In genomic region chr3:8963137-8963853, GRCh38 we compare ENCODE assay signal across 1 cellular context.
TF ChIP-seq lines count a peak whose summit lies in the region.

A gene with protein sequence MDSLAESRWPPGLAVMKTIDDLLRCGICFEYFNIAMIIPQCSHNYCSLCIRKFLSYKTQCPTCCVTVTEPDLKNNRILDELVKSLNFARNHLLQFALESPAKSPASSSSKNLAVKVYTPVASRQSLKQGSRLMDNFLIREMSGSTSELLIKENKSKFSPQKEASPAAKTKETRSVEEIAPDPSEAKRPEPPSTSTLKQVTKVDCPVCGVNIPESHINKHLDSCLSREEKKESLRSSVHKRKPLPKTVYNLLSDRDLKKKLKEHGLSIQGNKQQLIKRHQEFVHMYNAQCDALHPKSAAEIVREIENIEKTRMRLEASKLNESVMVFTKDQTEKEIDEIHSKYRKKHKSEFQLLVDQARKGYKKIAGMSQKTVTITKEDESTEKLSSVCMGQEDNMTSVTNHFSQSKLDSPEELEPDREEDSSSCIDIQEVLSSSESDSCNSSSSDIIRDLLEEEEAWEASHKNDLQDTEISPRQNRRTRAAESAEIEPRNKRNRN (minus strand): TSS chr3:8963472. CDS start chr3:8963385, 87 bp downstream.

TF ChIP-seq in HepG2, 621 proteins besides CTCF, POLR2A, EP300 and RAD21 (continued from another document and continues in another):
- TF ChIP-seq ZBTB49 (CRISPR knock-in tag; IDR thresholded peaks at IDR 0.05; ENCODE audit: borderline replicate concordance) = no peak
- TF ChIP-seq ZNF431 (CRISPR knock-in tag; IDR thresholded peaks at IDR 0.05; ENCODE audit: borderline replicate concordance, low read depth) = no peak
- no peak for TF ChIP-seq FOXJ3 (CRISPR knock-in tag; IDR thresholded peaks at IDR 0.05; ENCODE audit: borderline replicate concordance)
- no peak; the same call in 1 of the 2 replicates for TF ChIP-seq ZSCAN31 (CRISPR knock-in tag; IDR thresholded peaks at IDR 0.05; ENCODE audit: low read depth)
- no peak for TF ChIP-seq ZNF75D (CRISPR knock-in tag; IDR thresholded peaks at IDR 0.05; ENCODE audit: borderline replicate concordance)
- no peak for TF ChIP-seq LRRFIP1 (CRISPR knock-in tag; conservative IDR thresholded peaks at IDR 0.05)
- no peak for TF ChIP-seq MBNL3 (CRISPR knock-in tag; conservative IDR thresholded peaks at IDR 0.05)
- TF ChIP-seq MTA1 (CRISPR knock-in tag; IDR thresholded peaks at IDR 0.05; ENCODE audit: borderline replicate concordance) = peak; percentile 57; the same call in 1 of the 2 replicates
- TF ChIP-seq GATA4 (IDR thresholded peaks at IDR 0.05; ENCODE audit: borderline replicate concordance, low read depth) = no peak
- no peak for TF ChIP-seq CHD2 (IDR thresholded peaks at IDR 0.05; ENCODE audit: low read depth, low read length)
- no peak for TF ChIP-seq HOXD1 (CRISPR knock-in tag; IDR thresholded peaks at IDR 0.05)
- TF ChIP-seq ZNF235 (CRISPR knock-in tag; IDR thresholded peaks at IDR 0.05; ENCODE audit: borderline replicate concordance) = no peak
- TF ChIP-seq SKI (IDR thresholded peaks at IDR 0.05; ENCODE audit: partially characterized antibody) = no peak
- no peak for TF ChIP-seq SMYD3 (CRISPR knock-in tag; IDR thresholded peaks at IDR 0.05)
- no peak for TF ChIP-seq ZBTB42 (CRISPR knock-in tag; IDR thresholded peaks at IDR 0.05)
- peak; percentile 99 for TF ChIP-seq SIN3A (IDR thresholded peaks at IDR 0.05; ENCODE audit: borderline replicate concordance, low read depth, low read length)
- TF ChIP-seq ELF1 (CRISPR knock-in tag; IDR thresholded peaks at IDR 0.05) = peak; percentile 90
- TF ChIP-seq TCF7 (IDR thresholded peaks at IDR 0.05; ENCODE audit: low read depth) = no peak
- TF ChIP-seq ZNF550 (CRISPR knock-in tag; IDR thresholded peaks at IDR 0.05; ENCODE audit: borderline replicate concordance) = no peak
- TF ChIP-seq, protein P1, sequence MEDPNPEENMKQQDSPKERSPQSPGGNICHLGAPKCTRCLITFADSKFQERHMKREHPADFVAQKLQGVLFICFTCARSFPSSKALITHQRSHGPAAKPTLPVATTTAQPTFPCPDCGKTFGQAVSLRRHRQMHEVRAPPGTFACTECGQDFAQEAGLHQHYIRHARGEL (CRISPR knock-in tag; IDR thresholded peaks at IDR 0.05) = no peak
- TF ChIP-seq, protein P2, sequence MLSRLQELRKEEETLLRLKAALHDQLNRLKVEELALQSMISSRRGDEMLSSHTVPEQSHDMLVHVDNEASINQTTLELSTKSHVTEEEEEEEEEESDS (CRISPR knock-in tag; IDR thresholded peaks at IDR 0.05; ENCODE audit: borderline replicate concordance) = 0 out of 2 replicates have a peak, but pooled peaks have one; percentile 44
- no peak for TF ChIP-seq ZNF512B (CRISPR knock-in tag; IDR thresholded peaks at IDR 0.05; ENCODE audit: borderline replicate concordance)
- no peak for TF ChIP-seq PCBP2 (optimal IDR thresholded peaks at IDR 0.05; ENCODE audit: low read depth, low read length, poor library complexity, severe bottlenecking)
- no peak for TF ChIP-seq PRMT3 (CRISPR knock-in tag; IDR thresholded peaks at IDR 0.05; ENCODE audit: borderline replicate concordance, low read depth)
- TF ChIP-seq ZNF670 (CRISPR knock-in tag; IDR thresholded peaks at IDR 0.05; ENCODE audit: borderline replicate concordance) = no peak
- TF ChIP-seq NFYB (CRISPR knock-in tag; IDR thresholded peaks at IDR 0.05) = peak; percentile 40
- TF ChIP-seq SOX6 (IDR thresholded peaks at IDR 0.05) = no peak
- peak; percentile 48 for TF ChIP-seq SOX6 (CRISPR knock-in tag; IDR thresholded peaks at IDR 0.05)
- TF ChIP-seq ZNF678 (CRISPR knock-in tag; IDR thresholded peaks at IDR 0.05) = no peak
- TF ChIP-seq, protein P3, sequence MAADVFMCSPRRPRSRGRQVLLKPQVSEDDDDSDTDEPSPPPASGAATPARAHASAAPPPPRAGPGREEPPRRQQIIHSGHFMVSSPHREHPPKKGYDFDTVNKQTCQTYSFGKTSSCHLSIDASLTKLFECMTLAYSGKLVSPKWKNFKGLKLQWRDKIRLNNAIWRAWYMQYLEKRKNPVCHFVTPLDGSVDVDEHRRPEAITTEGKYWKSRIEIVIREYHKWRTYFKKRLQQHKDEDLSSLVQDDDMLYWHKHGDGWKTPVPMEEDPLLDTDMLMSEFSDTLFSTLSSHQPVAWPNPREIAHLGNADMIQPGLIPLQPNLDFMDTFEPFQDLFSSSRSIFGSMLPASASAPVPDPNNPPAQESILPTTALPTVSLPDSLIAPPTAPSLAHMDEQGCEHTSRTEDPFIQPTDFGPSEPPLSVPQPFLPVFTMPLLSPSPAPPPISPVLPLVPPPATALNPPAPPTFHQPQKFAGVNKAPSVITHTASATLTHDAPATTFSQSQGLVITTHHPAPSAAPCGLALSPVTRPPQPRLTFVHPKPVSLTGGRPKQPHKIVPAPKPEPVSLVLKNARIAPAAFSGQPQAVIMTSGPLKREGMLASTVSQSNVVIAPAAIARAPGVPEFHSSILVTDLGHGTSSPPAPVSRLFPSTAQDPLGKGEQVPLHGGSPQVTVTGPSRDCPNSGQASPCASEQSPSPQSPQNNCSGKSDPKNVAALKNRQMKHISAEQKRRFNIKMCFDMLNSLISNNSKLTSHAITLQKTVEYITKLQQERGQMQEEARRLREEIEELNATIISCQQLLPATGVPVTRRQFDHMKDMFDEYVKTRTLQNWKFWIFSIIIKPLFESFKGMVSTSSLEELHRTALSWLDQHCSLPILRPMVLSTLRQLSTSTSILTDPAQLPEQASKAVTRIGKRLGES (CRISPR knock-in tag; IDR thresholded peaks at IDR 0.05; ENCODE audit: borderline replicate concordance) = no peak
- TF ChIP-seq ZNF549 (CRISPR knock-in tag; IDR thresholded peaks at IDR 0.05) = no peak
- no peak for TF ChIP-seq ZNF720 (CRISPR knock-in tag; IDR thresholded peaks at IDR 0.05)
- peak; percentile 89 for TF ChIP-seq KDM2A (CRISPR knock-in tag; IDR thresholded peaks at IDR 0.05; ENCODE audit: borderline replicate concordance, low read depth)
- no peak for TF ChIP-seq TBL1XR1 (IDR thresholded peaks at IDR 0.05; ENCODE audit: borderline replicate concordance, low read length, partially characterized antibody)
- TF ChIP-seq JUN (CRISPR knock-in tag; IDR thresholded peaks at IDR 0.05) = no peak
- no peak for TF ChIP-seq SIX4 (CRISPR knock-in tag; IDR thresholded peaks at IDR 0.05)
- TF ChIP-seq HDAC2 (CRISPR knock-in tag; IDR thresholded peaks at IDR 0.05) = peak; percentile 72
- TF ChIP-seq, protein P4, sequence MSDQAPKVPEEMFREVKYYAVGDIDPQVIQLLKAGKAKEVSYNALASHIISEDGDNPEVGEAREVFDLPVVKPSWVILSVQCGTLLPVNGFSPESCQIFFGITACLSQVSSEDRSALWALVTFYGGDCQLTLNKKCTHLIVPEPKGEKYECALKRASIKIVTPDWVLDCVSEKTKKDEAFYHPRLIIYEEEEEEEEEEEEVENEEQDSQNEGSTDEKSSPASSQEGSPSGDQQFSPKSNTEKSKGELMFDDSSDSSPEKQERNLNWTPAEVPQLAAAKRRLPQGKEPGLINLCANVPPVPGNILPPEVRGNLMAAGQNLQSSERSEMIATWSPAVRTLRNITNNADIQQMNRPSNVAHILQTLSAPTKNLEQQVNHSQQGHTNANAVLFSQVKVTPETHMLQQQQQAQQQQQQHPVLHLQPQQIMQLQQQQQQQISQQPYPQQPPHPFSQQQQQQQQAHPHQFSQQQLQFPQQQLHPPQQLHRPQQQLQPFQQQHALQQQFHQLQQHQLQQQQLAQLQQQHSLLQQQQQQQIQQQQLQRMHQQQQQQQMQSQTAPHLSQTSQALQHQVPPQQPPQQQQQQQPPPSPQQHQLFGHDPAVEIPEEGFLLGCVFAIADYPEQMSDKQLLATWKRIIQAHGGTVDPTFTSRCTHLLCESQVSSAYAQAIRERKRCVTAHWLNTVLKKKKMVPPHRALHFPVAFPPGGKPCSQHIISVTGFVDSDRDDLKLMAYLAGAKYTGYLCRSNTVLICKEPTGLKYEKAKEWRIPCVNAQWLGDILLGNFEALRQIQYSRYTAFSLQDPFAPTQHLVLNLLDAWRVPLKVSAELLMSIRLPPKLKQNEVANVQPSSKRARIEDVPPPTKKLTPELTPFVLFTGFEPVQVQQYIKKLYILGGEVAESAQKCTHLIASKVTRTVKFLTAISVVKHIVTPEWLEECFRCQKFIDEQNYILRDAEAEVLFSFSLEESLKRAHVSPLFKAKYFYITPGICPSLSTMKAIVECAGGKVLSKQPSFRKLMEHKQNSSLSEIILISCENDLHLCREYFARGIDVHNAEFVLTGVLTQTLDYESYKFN (CRISPR knock-in tag; conservative IDR thresholded peaks at IDR 0.05) = peak; percentile 31; the same call in 1 of the 2 replicates
- peak; percentile 33; the same call in 1 of the 2 replicates for TF ChIP-seq NFKB2 (CRISPR knock-in tag; IDR thresholded peaks at IDR 0.05; ENCODE audit: borderline replicate concordance)
- TF ChIP-seq RBAK (CRISPR knock-in tag; IDR thresholded peaks at IDR 0.05) = no peak
- no peak for TF ChIP-seq YEATS4 (CRISPR knock-in tag; IDR thresholded peaks at IDR 0.05; ENCODE audit: borderline replicate concordance)
- TF ChIP-seq GATAD1 (CRISPR knock-in tag; IDR thresholded peaks at IDR 0.05) = peak; percentile 99
- TF ChIP-seq HNRNPL (IDR thresholded peaks at IDR 0.05; ENCODE audit: low read depth, low read length) = no peak
- TF ChIP-seq, protein P5, sequence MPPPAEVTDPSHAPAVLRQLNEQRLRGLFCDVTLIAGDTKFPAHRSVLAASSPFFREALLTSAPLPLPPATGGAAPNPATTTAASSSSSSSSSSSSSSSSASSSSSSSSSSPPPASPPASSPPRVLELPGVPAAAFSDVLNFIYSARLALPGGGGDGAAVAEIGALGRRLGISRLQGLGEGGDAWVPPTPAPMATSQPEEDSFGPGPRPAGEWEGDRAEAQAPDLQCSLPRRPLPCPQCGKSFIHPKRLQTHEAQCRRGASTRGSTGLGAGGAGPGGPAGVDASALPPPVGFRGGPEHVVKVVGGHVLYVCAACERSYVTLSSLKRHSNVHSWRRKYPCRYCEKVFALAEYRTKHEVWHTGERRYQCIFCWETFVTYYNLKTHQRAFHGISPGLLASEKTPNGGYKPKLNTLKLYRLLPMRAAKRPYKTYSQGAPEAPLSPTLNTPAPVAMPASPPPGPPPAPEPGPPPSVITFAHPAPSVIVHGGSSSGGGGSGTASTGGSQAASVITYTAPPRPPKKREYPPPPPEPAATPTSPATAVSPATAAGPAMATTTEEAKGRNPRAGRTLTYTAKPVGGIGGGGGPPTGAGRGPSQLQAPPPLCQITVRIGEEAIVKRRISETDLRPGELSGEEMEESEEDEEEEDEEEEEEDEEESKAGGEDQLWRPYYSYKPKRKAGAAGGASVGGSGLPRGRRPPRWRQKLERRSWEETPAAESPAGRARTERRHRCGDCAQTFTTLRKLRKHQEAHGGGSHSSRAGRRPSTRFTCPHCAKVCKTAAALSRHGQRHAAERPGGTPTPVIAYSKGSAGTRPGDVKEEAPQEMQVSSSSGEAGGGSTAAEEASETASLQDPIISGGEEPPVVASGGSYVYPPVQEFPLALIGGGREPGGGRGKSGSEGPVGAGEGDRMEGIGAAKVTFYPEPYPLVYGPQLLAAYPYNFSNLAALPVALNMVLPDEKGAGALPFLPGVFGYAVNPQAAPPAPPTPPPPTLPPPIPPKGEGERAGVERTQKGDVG (CRISPR knock-in tag; IDR thresholded peaks at IDR 0.05; ENCODE audit: borderline replicate concordance) = no peak
- TF ChIP-seq ZMAT5 (CRISPR knock-in tag; IDR thresholded peaks at IDR 0.05; ENCODE audit: borderline replicate concordance, low read depth) = no peak
